Comparison of ENCODE assay signal across 9 cellular contexts in genomic region chr5:81752644-81752963, GRCh38. TPM values are rescaled to one million over a fixed set of nuclear protein-coding genes. Genes with fewer than 3 reads are reported as not detected.
DNase-seq lines count a peak whose midpoint lies in the region; ATAC-seq and TF ChIP-seq lines count a peak whose summit lies in the region.
"Had no signal": no experiment of that assay in that cellular context is flagged by ENCODE, and none has a peak within 500 bp of the region (broad histone marks: within the 10 kb centered on the region; RNA-seq: fewer than 3 reads in every experiment).

No MANE protein-coding gene starts in this region.

- H3K36me3 Mint-ChIP-seq in activated CD8-positive, alpha-beta memory T cell treated with anti-CD3 and anti-CD28 coated beads, Interleukin-2, amount 10 ng/mL, durations not matched to agents 7 days and 5 days, result no peaks in the 10 kb centered on the region
- no peaks in the 10 kb centered on the region for H3K36me3 Mint-ChIP-seq in WTC11

- ATAC-seq in activated CD8-positive, alpha-beta memory T cell treated with anti-CD3 and anti-CD28 coated beads, Interleukin-2, amount 10 ng/mL, durations not matched to agents 7 days and 5 days, result no peak
- ATAC-seq in WTC11 (no peak), lower lobe of right lung (no peak), HG03469 (IDR thresholded peaks at IDR 0.05; ENCODE audit: unreplicated experiment) (no peak), GM19452 (IDR thresholded peaks at IDR 0.05; ENCODE audit: unreplicated experiment) (no peak)

- peak overlapping the region; percentile 97 for H3K27ac ChIP-seq in lower lobe of right lung
- H3K27ac ChIP-seq in testis, result peak overlapping the region; percentile 96 to 98

- H3K27me3 ChIP-seq in lower lobe of right lung (ENCODE audit: low read depth) (no peaks in the 10 kb centered on the region), testis (no peaks in the 10 kb centered on the region)

- no peak for TF ChIP-seq CTCF in WTC11 (IDR thresholded peaks at IDR 0.05)
- no peak for TF ChIP-seq CTCF in lower lobe of right lung (IDR thresholded peaks at IDR 0.05)
- TF ChIP-seq CTCF in testis (IDR thresholded peaks at IDR 0.05), result no peak

- no peak for DNase-seq in activated CD8-positive, alpha-beta memory T cell treated with anti-CD3 and anti-CD28 coated beads, Interleukin-2, amount 10 ng/mL, durations not matched to agents 7 days and 5 days
- DNase-seq in activated CD8-positive, alpha-beta memory T cell treated with anti-CD3 and anti-CD28 coated beads, Interleukin-2, amount 50 U/mL, for 48 hours, result no peak
- DNase-seq in WTC11 (ENCODE audit: low spot score) (no peak), lower lobe of right lung (no peak), testis (no peak), NCI-H345 (lab: John Stamatoyannopoulos, UW) (no peak)
- DNase-seq: activated CD8-positive, alpha-beta memory T cell treated with anti-CD3 and anti-CD28 coated beads for 24 hours had no signal

- H3K4me1 Mint-ChIP-seq in activated CD8-positive, alpha-beta memory T cell treated with anti-CD3 and anti-CD28 coated beads, Interleukin-2, amount 10 ng/mL, durations not matched to agents 7 days and 5 days, result peaks cover 20% of the 10 kb centered on the region
- peaks cover 61% of the 10 kb centered on the region for H3K4me1 Mint-ChIP-seq in WTC11

- peak overlapping the region; percentile 88 for H3K4me3 Mint-ChIP-seq in activated CD8-positive, alpha-beta memory T cell treated with anti-CD3 and anti-CD28 coated beads, Interleukin-2, amount 10 ng/mL, durations not matched to agents 7 days and 5 days
- H3K4me3 Mint-ChIP-seq in WTC11, result peak overlapping the region; percentile 72

- H3K4me1 ChIP-seq in lower lobe of right lung, result peaks cover 44% of the 10 kb centered on the region
- peaks cover 14% of the 10 kb centered on the region for H3K4me1 ChIP-seq in testis

- intact Hi-C loops in lower lobe of right lung (cut with DNase I) (loop anchor here (5.0 kb wide), 1 partner anchor 95 kb away; no protein-coding TSS in a partner anchor), testis (cut with DNase I; ENCODE audit: low total_unique reads) (loop anchor here (5.0 kb wide), 1 partner anchor 35 kb away; no protein-coding TSS in a partner anchor)

- 58 to 73% methylated on average over 5 of the region's 5 CpGs for WGBS in testis, 2 donors

- no peaks in the 10 kb centered on the region for H3K36me3 ChIP-seq in lower lobe of right lung
- no peaks in the 10 kb centered on the region for H3K36me3 ChIP-seq in testis (ENCODE audit: low read depth, missing control alignments)

- CTCF ChIA-PET in activated CD8-positive, alpha-beta memory T cell treated with anti-CD3 and anti-CD28 coated beads, Interleukin-2, amount 10 ng/mL, durations not matched to agents 7 days and 5 days (lab: Charles Lee), result interaction anchor here (2.7 kb wide), 1 partner anchor 413 kb away, joined by 7 read pairs; no protein-coding TSS in a partner anchor
- CTCF ChIA-PET in WTC11 (lab: Charles Lee), result interaction anchor here (1.0 to 6.6 kb wide), 3 partner anchors 98 to 413 kb away, joined by 6 to 104 read pairs (median 6); no protein-coding TSS in a partner anchor

- peak overlapping the region; percentile 70 for H3K4me3 ChIP-seq in lower lobe of right lung
- no peak overlapping the region for H3K4me3 ChIP-seq in testis

- H3K27ac Mint-ChIP-seq in activated CD8-positive, alpha-beta memory T cell treated with anti-CD3 and anti-CD28 coated beads, Interleukin-2, amount 10 ng/mL, durations not matched to agents 7 days and 5 days, result no peak overlapping the region
- no peak overlapping the region for H3K27ac Mint-ChIP-seq in WTC11

- no peak for TF ChIP-seq POLR2A in testis (IDR thresholded peaks at IDR 0.05)

- H3K9me3 Mint-ChIP-seq in activated CD8-positive, alpha-beta memory T cell treated with anti-CD3 and anti-CD28 coated beads, Interleukin-2, amount 10 ng/mL, durations not matched to agents 7 days and 5 days (ENCODE audit: low read depth), result no peaks in the 10 kb centered on the region
- no peaks in the 10 kb centered on the region for H3K9me3 Mint-ChIP-seq in WTC11

- peaks cover 27% of the 10 kb centered on the region for H3K27me3 Mint-ChIP-seq in activated CD8-positive, alpha-beta memory T cell treated with anti-CD3 and anti-CD28 coated beads, Interleukin-2, amount 10 ng/mL, durations not matched to agents 7 days and 5 days
- peaks cover 21% of the 10 kb centered on the region for H3K27me3 Mint-ChIP-seq in WTC11 (ENCODE audit: low read depth)

- POLR2A ChIA-PET in WTC11 (lab: Charles Lee), result interaction anchor here (1.1 to 5.8 kb wide), 3 partner anchors 9 to 101 kb away, joined by 3 to 110 read pairs (median 3); no protein-coding TSS in a partner anchor

- H3K9me3 ChIP-seq in lower lobe of right lung (no peaks in the 10 kb centered on the region), testis (no peaks in the 10 kb centered on the region)

TF ChIP-seq in WTC11, 78 proteins besides CTCF, POLR2A, EP300 and RAD21:
- TF ChIP-seq GTF2I (CRISPR knock-in tag; conservative IDR thresholded peaks at IDR 0.05) (no peak), IRF2 (CRISPR knock-in tag; IDR thresholded peaks at IDR 0.05; ENCODE audit: borderline replicate concordance, low read depth) (no peak), ZNF121 (CRISPR knock-in tag; IDR thresholded peaks at IDR 0.05) (no peak), ZNF317 (CRISPR knock-in tag; IDR thresholded peaks at IDR 0.05; ENCODE audit: borderline replicate concordance, low read depth) (no peak), ATF3 (CRISPR knock-in tag; conservative IDR thresholded peaks at IDR 0.05) (no peak), E2F4 (CRISPR knock-in tag; IDR thresholded peaks at IDR 0.05; ENCODE audit: borderline replicate concordance, low read depth) (no peak), ATF6 (CRISPR knock-in tag; IDR thresholded peaks at IDR 0.05) (no peak), ATF2 (CRISPR knock-in tag; IDR thresholded peaks at IDR 0.05; ENCODE audit: borderline replicate concordance, low read depth) (no peak), TEAD4 (CRISPR knock-in tag; IDR thresholded peaks at IDR 0.05) (no peak), CBFB (CRISPR knock-in tag; IDR thresholded peaks at IDR 0.05; ENCODE audit: low read depth) (no peak), ZSCAN18 (CRISPR knock-in tag; IDR thresholded peaks at IDR 0.05) (no peak), CREB1 (CRISPR knock-in tag; IDR thresholded peaks at IDR 0.05) (no peak)

RNA-seq across cellular contexts. Expression of gene SSBP2, which starts 1.7 kb away (rescaled TPM):
- total RNA-seq in activated CD8-positive, alpha-beta memory T cell treated with anti-CD3 and anti-CD28 coated beads, Interleukin-2, amount 10 ng/mL, durations not matched to agents 7 days and 5 days, result 10 to 100 TPM; 13.1 to 21.5 TPM
- total RNA-seq in WTC11 (2021), result 24.9 to 29.7 TPM (median 27.8 TPM) in 3 replicates
- 41.1 TPM for total RNA-seq in lower lobe of right lung
- total RNA-seq in testis, result 10 to 100 TPM; 17.5 to 22.7 TPM
- polyA plus RNA-seq in testis (ENCODE audit: insufficient read depth, low read depth, low replicate concordance), result 27.6 TPM
